In the genomic region with DNA sequence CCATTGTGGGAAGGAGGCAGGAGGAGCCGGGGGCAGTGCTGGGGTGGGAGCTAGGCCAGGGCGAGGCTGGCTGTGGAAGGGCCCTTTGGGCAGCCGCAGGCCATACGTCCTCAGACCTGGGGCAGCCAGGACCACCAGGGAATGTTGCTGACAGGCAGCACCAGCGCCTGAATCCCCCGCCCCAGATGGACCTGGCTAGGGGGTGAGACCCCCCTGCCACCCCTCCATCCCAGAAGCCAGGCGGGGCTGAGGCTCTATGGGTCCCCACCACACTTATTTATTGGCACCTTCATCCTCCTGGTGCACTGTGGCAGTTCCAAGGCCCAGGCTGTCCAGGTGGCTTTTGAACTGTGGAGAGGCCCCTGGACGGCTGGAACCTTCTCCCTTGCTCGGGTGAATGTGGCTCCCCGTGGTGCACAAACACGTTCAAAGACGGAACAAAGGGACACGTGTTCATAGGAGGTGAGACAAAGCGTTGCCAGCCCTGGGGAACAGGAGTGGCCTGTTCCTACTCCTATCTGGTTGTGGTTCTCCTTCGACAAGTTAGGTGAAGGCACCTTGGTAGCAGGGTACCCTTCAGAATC, we compare ENCODE assay signal across 16 cellular contexts. TPM values are rescaled to one million over a fixed set of nuclear protein-coding genes. Genes with fewer than 3 reads are reported as not detected.
DNase-seq lines count a peak whose midpoint lies in the region; ATAC-seq and TF ChIP-seq lines count a peak whose summit lies in the region.
"Had no signal": no experiment of that assay in that cellular context is flagged by ENCODE, and none has a peak within 500 bp of the region (broad histone marks: within the 10 kb centered on the region; RNA-seq: fewer than 3 reads in every experiment).

No MANE protein-coding gene starts in this region.

- H3K9ac ChIP-seq in rectal smooth muscle tissue (ENCODE audit: low read length) = no peak overlapping the region

- DNase-seq in left ventricle myocardium superior (peak; percentile 26), Right ventricle myocardium superior (no peak), dorsolateral prefrontal cortex (peak in 1 of 10 donors; percentile 33), T1000 (lab: John Stamatoyannopoulos, UW) (no peak), NCI-H526 treated with DMSO at 0.1 percent for 48 hours (lab: John Stamatoyannopoulos, UW) (no peak), SK-N-DZ (ENCODE audit: low spot score) (no peak)
- DNase-seq: activated CD4-positive, alpha-beta T cell treated with anti-CD3 and anti-CD28 coated beads, Interleukin-2, amount 10 ng/mL, durations not matched to agents 24 days and 14 days; Caco-2; effector memory CD4-positive, alpha-beta T cell; KBM-7; NCI-H1436 treated with DMSO at 0.1 percent for 48 hours; NCI-H524; stimulated activated naive CD4-positive, alpha-beta T cell treated with Interleukin-2 at 50 U/mL for 16 hours had no signal

- ATAC-seq in left ventricle myocardium superior (no peak), Right ventricle myocardium superior (ENCODE audit: poor library complexity) (no peak), HG02884 (IDR thresholded peaks at IDR 0.05; ENCODE audit: unreplicated experiment) (no peak)
- ATAC-seq: pancreas had no signal

- no peak for TF ChIP-seq CTCF in dorsolateral prefrontal cortex (IDR thresholded peaks at IDR 0.05 in 54 of 56, conservative IDR thresholded peaks at IDR 0.05 in 2 of 56; ENCODE audit: low read depth in 1 of 56, partially characterized antibody in 56 of 56)

- H3K27me3 ChIP-seq in dorsolateral prefrontal cortex (no peaks in the 10 kb centered on the region), rectal smooth muscle tissue (ENCODE audit: control insufficient read depth, insufficient read depth, low read length) (no peaks in the 10 kb centered on the region)
- H3K27me3 ChIP-seq: pancreas had no signal

- H3K36me3 ChIP-seq in rectal smooth muscle tissue (ENCODE audit: control insufficient read depth, insufficient read depth, low read length) = no peaks in the 10 kb centered on the region
- H3K36me3 ChIP-seq: pancreas had no signal

- peaks cover 47% of the 10 kb centered on the region for H3K4me1 ChIP-seq in rectal smooth muscle tissue (ENCODE audit: control insufficient read depth, insufficient read depth, low read length)

- intact Hi-C loops in left ventricle myocardium superior (cut with micrococcal nuclease) (no loop called here), Right ventricle myocardium superior (cut with DNase I) (no loop called here), dorsolateral prefrontal cortex (cut with DNase I) (no loop called here)

- H3K27ac ChIP-seq in dorsolateral prefrontal cortex (peak overlapping the region in 45 of 59 donors; percentile 7 to 89 (median 76)), rectal smooth muscle tissue (ENCODE audit: low read depth, low read length) (peak overlapping the region; percentile 91)

- H3K4me3 ChIP-seq in dorsolateral prefrontal cortex = no peak overlapping the region
- H3K4me3 ChIP-seq in rectal smooth muscle tissue (ENCODE audit: low read length) = no peak overlapping the region
- H3K4me3 ChIP-seq: pancreas had no signal

RNA-seq across cellular contexts. Expression of a gene that starts 35.1 kb away (rescaled TPM):
- 151 TPM for total RNA-seq in left ventricle myocardium superior
- total RNA-seq in Right ventricle myocardium superior = 138 TPM
- 100 to 1,000 TPM in 16 of 120 experiments, 10 to 100 TPM in 104; 39.9 to 172 (median 76.2) TPM for total RNA-seq in dorsolateral prefrontal cortex
- 205 and 267 TPM in 2 replicates for polyA plus RNA-seq in SK-N-DZ (2014; cell fraction: cytosol; rRNA removed)
- 123 and 129 TPM in 2 replicates for polyA plus RNA-seq in SK-N-DZ (2014; cell fraction: nucleus; rRNA removed)
